20 cellular contexts compared by ENCODE assay signal in genomic region chr1:220160027-220160426, GRCh38.
"Had no signal": no experiment of that assay in that cellular context is flagged by ENCODE, and none has a peak within 500 bp of the region (broad histone marks: within the 10 kb centered on the region; RNA-seq: fewer than 3 reads in every experiment).

No MANE protein-coding gene starts in this region.

- H3K27me3 ChIP-seq: dorsolateral prefrontal cortex, gastroesophageal sphincter, ovary, right atrium auricular region, sigmoid colon, thyroid gland had no signal

- H3K4me1 ChIP-seq: gastroesophageal sphincter, right atrium auricular region, sigmoid colon, thyroid gland had no signal

- DNase-seq: cortex of kidney; dorsolateral prefrontal cortex; effector CD8-positive, alpha-beta T cell; foreskin fibroblast; glutamatergic neuron; kidney; left colon; mucosa of descending colon; natural killer cell; nucleus accumbens; ovary; sigmoid colon; stimulated activated CD4-positive, alpha-beta T cell treated with anti-CD3 and anti-CD28 coated beads, Interleukin-12 subunit alpha, Interleukin-12 subunit beta, amount 100 ng/mL, for 4 hours; stimulated activated naive CD4-positive, alpha-beta T cell treated with Interleukin-2 at 50 U/mL for 16 hours; thyroid gland had no signal

- H3K9me3 ChIP-seq: gastroesophageal sphincter, mucosa of descending colon, ovary, right atrium auricular region, sigmoid colon, thyroid gland had no signal

- H3K4me3 Mint-ChIP-seq: natural killer cell, neural crest cell, type B pancreatic cell had no signal

- H3K9me3 Mint-ChIP-seq: natural killer cell, neural crest cell, type B pancreatic cell had no signal

- H3K36me3 ChIP-seq: ovary had no signal

- H3K27ac Mint-ChIP-seq: type B pancreatic cell had no signal

- H3K27me3 Mint-ChIP-seq: type B pancreatic cell had no signal

- H3K27ac ChIP-seq: dorsolateral prefrontal cortex, gastroesophageal sphincter, ovary, right atrium auricular region, sigmoid colon, skin epidermis, thyroid gland had no signal

- H3K4me3 ChIP-seq: dorsolateral prefrontal cortex, gastroesophageal sphincter, mucosa of descending colon, ovary, right atrium auricular region, sigmoid colon, skin epidermis, thyroid gland had no signal

- ATAC-seq: gastroesophageal sphincter, left colon, mucosa of descending colon, natural killer cell had no signal
